In the genomic region with DNA sequence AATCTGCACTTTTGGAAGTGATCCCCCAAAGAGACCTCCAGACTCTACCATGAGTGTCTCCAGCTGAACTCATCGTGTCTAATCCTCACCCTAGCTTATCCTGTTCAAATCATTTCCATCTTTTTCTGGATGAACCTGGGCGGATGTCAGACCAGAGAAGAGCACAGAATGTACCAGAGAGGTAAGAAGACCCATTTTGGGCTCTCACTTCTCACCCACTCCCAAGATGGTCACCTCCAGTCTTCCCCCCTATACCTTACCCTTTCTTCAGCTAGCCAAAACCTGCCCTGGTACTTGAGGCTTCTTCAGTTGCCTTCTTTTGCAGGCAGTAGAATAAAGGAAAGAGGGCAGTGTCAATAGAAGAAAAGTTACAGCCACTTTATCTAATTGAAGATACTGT, we compare ENCODE assay signal across 9 cellular contexts. TPM values are rescaled to one million over a fixed set of nuclear protein-coding genes. Genes with fewer than 3 reads are reported as not detected.
DNase-seq lines count a peak whose midpoint lies in the region; ATAC-seq and TF ChIP-seq lines count a peak whose summit lies in the region.
"Had no signal": no experiment of that assay in that cellular context is flagged by ENCODE, and none has a peak within 500 bp of the region (broad histone marks: within the 10 kb centered on the region; RNA-seq: fewer than 3 reads in every experiment).

No MANE protein-coding gene starts in this region.

- DNase-seq in stimulated activated naive CD8-positive, alpha-beta T cell treated with anti-CD3 and anti-CD28 coated beads, Interleukin-15, Interleukin-2, amounts not matched to agents 100 U/mL and 50 U/mL, for 24 hours, result no peak
- no peak for DNase-seq in mammary epithelial cell
- no peak for DNase-seq in SHP77 treated with DMSO at 0.1 percent for 48 hours (lab: John Stamatoyannopoulos, UW)
- DNase-seq in HT-29 (ENCODE audit: low spot score), result no peak
- DNase-seq: occipital lobe had no signal

- H2AFZ ChIP-seq in mammary epithelial cell (ENCODE audit: low read depth, low read length), result peak overlapping the region; percentile 62

- ATAC-seq in stimulated activated naive CD8-positive, alpha-beta T cell treated with anti-CD3 and anti-CD28 coated beads, Interleukin-15, Interleukin-2, amounts not matched to agents 100 U/mL and 50 U/mL, for 24 hours, result no peak
- ATAC-seq in HG03469 (IDR thresholded peaks at IDR 0.05; ENCODE audit: unreplicated experiment) (no peak), HG03045 (IDR thresholded peaks at IDR 0.05; ENCODE audit: unreplicated experiment) (no peak)

- no peaks in the 10 kb centered on the region for H3K27me3 Mint-ChIP-seq in stimulated activated naive CD8-positive, alpha-beta T cell treated with anti-CD3 and anti-CD28 coated beads, Interleukin-15, Interleukin-2, amounts not matched to agents 100 ng/mL and 50 ng/mL, for 24 hours

- in situ Hi-C loops in mammary epithelial cell (cut with MboI; ENCODE audit: low sequenced_read_pairs in 2 of 2), result no loop called here

- H3K27ac ChIP-seq in mammary epithelial cell (ENCODE audit: insufficient read depth, low read depth, low read length), result peak overlapping the region; percentile 98

- TF ChIP-seq CTCF in mammary epithelial cell (conservative IDR thresholded peaks at IDR 0.05 in 1 of 2, IDR thresholded peaks at IDR 0.05 in 1 of 2; ENCODE audit: extremely low read depth in 1 of 2, insufficient read depth in 1 of 2, low read depth in 1 of 2, low read length in 2 of 2), result no peak

- H3K27me3 ChIP-seq in mammary epithelial cell (ENCODE audit: insufficient read depth, low read length) (no peaks in the 10 kb centered on the region), mucosa of stomach (ENCODE audit: control insufficient read depth, insufficient read depth, low read length) (no peaks in the 10 kb centered on the region)

- peak overlapping the region; percentile 99 for H3K27ac Mint-ChIP-seq in stimulated activated naive CD8-positive, alpha-beta T cell treated with anti-CD3 and anti-CD28 coated beads, Interleukin-15, Interleukin-2, amounts not matched to agents 100 ng/mL and 50 ng/mL, for 24 hours

- H3K79me2 ChIP-seq in mammary epithelial cell (ENCODE audit: insufficient read depth, low read length), result peaks cover 74% of the 10 kb centered on the region

- H3K36me3 ChIP-seq in mammary epithelial cell (ENCODE audit: insufficient read depth, low read length) (no peaks in the 10 kb centered on the region), mucosa of stomach (ENCODE audit: control insufficient read depth, insufficient read depth, low read length) (no peaks in the 10 kb centered on the region)

- H3K4me2 ChIP-seq in mammary epithelial cell (ENCODE audit: insufficient read depth, low read depth, low read length), result peak overlapping the region; percentile 85

- no peaks in the 10 kb centered on the region for H3K9me3 ChIP-seq in mammary epithelial cell (replicated peaks; ENCODE audit: insufficient read depth, low read length)
- H3K9me3 ChIP-seq in mucosa of stomach (ENCODE audit: control insufficient read depth, low read length), result no peaks in the 10 kb centered on the region

- dilution Hi-C loops in mammary epithelial cell (cut with HindIII; ENCODE audit: low sequenced_read_pairs), result no loop called here

- peaks cover 24% of the 10 kb centered on the region for H3K4me1 ChIP-seq in mammary epithelial cell (ENCODE audit: insufficient read depth, low read length)
- peaks cover 17% of the 10 kb centered on the region for H3K4me1 ChIP-seq in mucosa of stomach (ENCODE audit: control insufficient read depth, insufficient read depth, low read length)

- H3K9me3 Mint-ChIP-seq in stimulated activated naive CD8-positive, alpha-beta T cell treated with anti-CD3 and anti-CD28 coated beads, Interleukin-15, Interleukin-2, amounts not matched to agents 100 ng/mL and 50 ng/mL, for 24 hours, result no peaks in the 10 kb centered on the region

- BruUV-seq in mammary epithelial cell (replicated peaks; lab: Mats Ljungman, UMichigan), result no TSS peak

- peaks cover 27% of the 10 kb centered on the region for H3K36me3 Mint-ChIP-seq in stimulated activated naive CD8-positive, alpha-beta T cell treated with anti-CD3 and anti-CD28 coated beads, Interleukin-15, Interleukin-2, amounts not matched to agents 100 ng/mL and 50 ng/mL, for 24 hours (ENCODE audit: low read depth)

- H3K9ac ChIP-seq in mammary epithelial cell (ENCODE audit: insufficient read depth, low read length) (peak overlapping the region; percentile 99), mucosa of stomach (ENCODE audit: low read length) (peak overlapping the region; percentile 100)

- WGBS in mammary epithelial cell (ENCODE audit: low coverage, missing lambda C conversion rate), result 57% methylated on average over 2 of the region's 2 CpGs

- H3K4me3 Mint-ChIP-seq in stimulated activated naive CD8-positive, alpha-beta T cell treated with anti-CD3 and anti-CD28 coated beads, Interleukin-15, Interleukin-2, amounts not matched to agents 100 ng/mL and 50 ng/mL, for 24 hours, result peak overlapping the region; percentile 98

- H3K4me3 ChIP-seq in mammary epithelial cell (replicated peaks in 1 of 3; ENCODE audit: insufficient read depth in 1 of 3, low read depth in 2 of 3, low read length in 3 of 3) (peak overlapping the region; percentile 56 to 81 (median 81)), mucosa of stomach (ENCODE audit: low read length) (no peak overlapping the region)

- CTCF ChIA-PET in mammary epithelial cell (lab: Charles Lee; ENCODE audit: low non-redundant PET), result no interaction called here

- intact Hi-C loops in mammary epithelial cell (cut with micrococcal nuclease), result no loop called here

- peaks cover 45% of the 10 kb centered on the region for H3K4me1 Mint-ChIP-seq in stimulated activated naive CD8-positive, alpha-beta T cell treated with anti-CD3 and anti-CD28 coated beads, Interleukin-15, Interleukin-2, amounts not matched to agents 100 ng/mL and 50 ng/mL, for 24 hours (ENCODE audit: low read depth)

- no peaks in the 10 kb centered on the region for H4K20me1 ChIP-seq in mammary epithelial cell (ENCODE audit: insufficient read depth, low read length)

RNA-seq across cellular contexts. Expression of a gene that starts 27.9 kb away (rescaled TPM):
- 1 to 10 TPM; 2.2 TPM for total RNA-seq in mammary epithelial cell
- polyA plus RNA-seq in mammary epithelial cell, result 0.07 TPM
- not detected for polyA minus RNA-seq in mammary epithelial cell
- 21.1 and 22.7 TPM in 2 replicates for total RNA-seq in HT-29 (2014; rRNA removed; shearing (Covaris generic))

RNA-seq across cellular contexts. Expression of a gene that starts 52.7 kb away (rescaled TPM):
- 10 to 100 TPM; 28.7 to 36.2 TPM for total RNA-seq in mammary epithelial cell
- polyA plus RNA-seq in mammary epithelial cell, result 20.1 TPM
- 27.3 TPM for polyA minus RNA-seq in mammary epithelial cell
- total RNA-seq in HT-29 (2014; rRNA removed; shearing (Covaris generic)), result 31.8 and 35.5 TPM in 2 replicates
